32 cellular contexts compared by ENCODE assay signal in genomic region chr7:132604090-132604489, GRCh38. TPM values are rescaled to one million over a fixed set of nuclear protein-coding genes. Genes with fewer than 3 reads are reported as not detected.
"Had no signal": no experiment of that assay in that cellular context is flagged by ENCODE, and none has a peak within 500 bp of the region (broad histone marks: within the 10 kb centered on the region; RNA-seq: fewer than 3 reads in every experiment).

No MANE protein-coding gene starts in this region.

- H3K27ac Mint-ChIP-seq: activated CD4-positive, alpha-beta T cell treated with anti-CD3 and anti-CD28 coated beads for 36 hours; activated CD4-positive, alpha-beta T cell treated with anti-CD3 and anti-CD28 coated beads, Interleukin-2, amount 10 ng/mL, durations not matched to agents 7 days and 5 days; activated CD8-positive, alpha-beta T cell treated with anti-CD3 and anti-CD28 coated beads, Interleukin-2, amount 10 ng/mL, durations not matched to agents 7 days and 5 days; activated naive CD4-positive, alpha-beta T cell treated with anti-CD3 and anti-CD28 coated beads for 36 hours; activated naive CD4-positive, alpha-beta T cell treated with anti-CD3 and anti-CD28 coated beads, Interleukin-2, amount 50 U/mL, for 72 hours; activated T-cell treated with anti-CD3 and anti-CD28 coated beads, Interleukin-2, amount 50 U/mL, for 24 hours; T-helper 1 cell treated with Interleukin-12 subunit alpha and Interleukin-12 subunit beta and Interleukin-4 antibody, amounts not matched to agents 30 μg/mL and 1 μg/mL, for 36 hours; T-helper 2 cell treated with Interferon-gamma antibody and Interleukin-4, amounts not matched to agents 5 μg/mL and 100 μg/mL, for 36 hours; WTC11 had no signal

- H3K4me1 Mint-ChIP-seq: activated CD4-positive, alpha-beta T cell treated with anti-CD3 and anti-CD28 coated beads, Interleukin-2, amount 10 ng/mL, durations not matched to agents 7 days and 5 days had no signal

- H3K36me3 ChIP-seq: adrenal gland, breast epithelium, MG63, Peyer's patch, SJCRH30 had no signal

- DNase-seq: activated CD4-positive, alpha-beta T cell treated with anti-CD3 and anti-CD28 coated beads for 36 hours; activated CD4-positive, alpha-beta T cell treated with anti-CD3 and anti-CD28 coated beads, Interleukin-2, amount 10 ng/mL, durations not matched to agents 7 days and 5 days; activated CD4-positive, alpha-beta T cell treated with anti-CD3 and anti-CD28 coated beads, Interleukin-2, amount 50 U/mL, for 48 hours; activated CD8-positive, alpha-beta T cell treated with anti-CD3 and anti-CD28 coated beads, Interleukin-2, amount 10 ng/mL, durations not matched to agents 7 days and 5 days; activated gamma-delta T cell treated with Interleukin-2 at 50 U/mL for 16 hours; activated naive CD4-positive, alpha-beta T cell treated with anti-CD3 and anti-CD28 coated beads for 36 hours; activated T-cell treated with anti-CD3 and anti-CD28 coated beads, Interleukin-2, amount 50 U/mL, for 24 hours; adrenal gland; body of pancreas; caudate nucleus; Karpas-422; MG63; NCI-H1048; NCI-H1105 treated with DMSO at 0.1 percent for 48 hours; NCI-H1436; NCI-H1694; NCI-H1930; NCI-H345; NCI-H524 treated with DMSO at 0.1 percent for 48 hours; PC-3; Peyer's patch; SHP77; SJCRH30 had no signal

- H3K4me3 Mint-ChIP-seq: activated CD4-positive, alpha-beta T cell treated with anti-CD3 and anti-CD28 coated beads for 36 hours; activated CD4-positive, alpha-beta T cell treated with anti-CD3 and anti-CD28 coated beads, Interleukin-2, amount 10 ng/mL, durations not matched to agents 7 days and 5 days; activated CD8-positive, alpha-beta T cell treated with anti-CD3 and anti-CD28 coated beads, Interleukin-2, amount 10 ng/mL, durations not matched to agents 7 days and 5 days; activated naive CD4-positive, alpha-beta T cell treated with anti-CD3 and anti-CD28 coated beads for 36 hours; activated T-cell treated with anti-CD3 and anti-CD28 coated beads, Interleukin-2, amount 50 U/mL, for 24 hours; T-helper 1 cell treated with Interleukin-12 subunit alpha and Interleukin-12 subunit beta and Interleukin-4 antibody, amounts not matched to agents 30 μg/mL and 1 μg/mL, for 36 hours; T-helper 2 cell treated with Interferon-gamma antibody and Interleukin-4, amounts not matched to agents 5 μg/mL and 100 μg/mL, for 36 hours; WTC11 had no signal

- H3K27me3 ChIP-seq: adrenal gland, body of pancreas, breast epithelium, MG63, Peyer's patch had no signal

- H3K36me3 Mint-ChIP-seq: activated naive CD4-positive, alpha-beta T cell treated with anti-CD3 and anti-CD28 coated beads, Interleukin-2, amount 50 U/mL, for 72 hours; WTC11 had no signal

- H3K9me3 Mint-ChIP-seq: activated CD4-positive, alpha-beta T cell treated with anti-CD3 and anti-CD28 coated beads, Interleukin-2, amount 10 ng/mL, durations not matched to agents 7 days and 5 days; activated naive CD4-positive, alpha-beta T cell treated with anti-CD3 and anti-CD28 coated beads for 36 hours; activated naive CD4-positive, alpha-beta T cell treated with anti-CD3 and anti-CD28 coated beads, Interleukin-2, amount 50 U/mL, for 72 hours; activated T-cell treated with anti-CD3 and anti-CD28 coated beads, Interleukin-2, amount 50 U/mL, for 24 hours; T-helper 1 cell treated with Interleukin-12 subunit alpha and Interleukin-12 subunit beta and Interleukin-4 antibody, amounts not matched to agents 30 μg/mL and 1 μg/mL, for 36 hours; T-helper 2 cell treated with Interferon-gamma antibody and Interleukin-4, amounts not matched to agents 5 μg/mL and 100 μg/mL, for 36 hours; WTC11 had no signal

- ATAC-seq: activated CD4-positive, alpha-beta T cell treated with anti-CD3 and anti-CD28 coated beads for 36 hours; activated CD4-positive, CD25-positive, alpha-beta regulatory T cell treated with anti-CD3 and anti-CD28 coated beads, Interleukin-2, amount 50 U/mL, for 24 hours; activated CD8-positive, alpha-beta T cell treated with anti-CD3 and anti-CD28 coated beads, Interleukin-2, amount 10 ng/mL, durations not matched to agents 7 days and 5 days; activated naive CD4-positive, alpha-beta T cell treated with anti-CD3 and anti-CD28 coated beads, Interleukin-2, amount 50 U/mL, for 72 hours; body of pancreas; K562; PC-3 had no signal

- H3K27me3 Mint-ChIP-seq: activated T-cell treated with anti-CD3 and anti-CD28 coated beads, Interleukin-2, amount 50 U/mL, for 24 hours had no signal

- H3K9me3 ChIP-seq: body of pancreas, breast epithelium, MG63, Peyer's patch, SJCRH30 had no signal

- H3K4me3 ChIP-seq: adrenal gland, body of pancreas, breast epithelium, K562, MG63, Peyer's patch, SJCRH30, SK-N-MC had no signal

- H3K27ac ChIP-seq: adrenal gland, body of pancreas, breast epithelium, Peyer's patch, RWPE1, SJCRH30, SK-N-MC had no signal

- H3K4me1 ChIP-seq: adrenal gland, body of pancreas, breast epithelium, Peyer's patch, SJCRH30 had no signal

RNA-seq across cellular contexts. Expression of gene PLXNA4, which starts 27.8 kb away (rescaled TPM):
- polyA plus RNA-seq: K562 had no signal
